In the genomic region with DNA sequence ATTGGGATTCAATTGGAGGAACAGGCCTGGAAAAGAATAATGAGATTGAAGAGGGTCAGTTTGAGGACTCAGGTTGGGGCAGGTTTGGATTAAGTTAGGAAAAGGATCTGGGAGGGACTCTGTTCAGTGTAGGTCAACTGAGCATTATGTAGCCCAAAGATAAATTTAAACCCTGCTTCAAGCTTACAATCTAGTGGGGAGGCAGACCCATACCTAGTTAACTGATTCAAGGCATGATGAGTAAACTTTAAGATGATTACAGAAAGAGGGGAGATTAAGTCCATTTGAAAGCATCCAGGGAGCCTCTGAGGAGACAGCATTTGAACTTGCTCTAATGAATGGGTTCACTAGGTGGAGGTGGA, we compare ENCODE assay signal across 11 cellular contexts. TPM values are rescaled to one million over a fixed set of nuclear protein-coding genes. Genes with fewer than 3 reads are reported as not detected.
A peak's percentile ranks its signal among the peaks of the same experiment; 100 is the strongest.
DNase-seq lines count a peak whose midpoint lies in the region; ATAC-seq, FAIRE-seq and TF ChIP-seq lines count a peak whose summit lies in the region.
"Had no signal": no experiment of that assay in that cellular context is flagged by ENCODE, and none has a peak within 500 bp of the region (broad histone marks: within the 10 kb centered on the region; RNA-seq: fewer than 3 reads in every experiment).

No MANE protein-coding gene starts in this region.

- CTCF ChIA-PET in HepG2 (lab: Yijun Ruan, JAX; ENCODE audit: low intra/inter-chr PET ratio, low total read pairs): no interaction called here

- no peak overlapping the region for H3K9ac ChIP-seq in liver (ENCODE audit: low read depth in 1 of 2, low read length in 2 of 2)
- H3K9ac ChIP-seq in HepG2 (ENCODE audit: insufficient read depth, low read depth, low read length): no peak overlapping the region

- H3K79me2 ChIP-seq in HepG2 (ENCODE audit: insufficient read depth, low read length): no peaks in the 10 kb centered on the region

- H3K4me3 ChIP-seq in liver (ENCODE audit: low read depth in 1 of 3, low read length in 3 of 3) (no peak overlapping the region), HepG2 (replicated peaks in 1 of 3; ENCODE audit: insufficient read depth in 1 of 3, low read depth in 2 of 3, low read length in 3 of 3) (no peak overlapping the region), vagina (no peak overlapping the region)

- TF ChIP-seq RAD21 in liver (IDR thresholded peaks at IDR 0.05): no peak
- TF ChIP-seq RAD21 in HepG2 (CRISPR knock-in tag; IDR thresholded peaks at IDR 0.05): no peak

- intact Hi-C loops in HepG2 (cut with micrococcal nuclease; ENCODE audit: unreplicated experiment) (loop anchor here (1.0 kb wide), 1 partner anchor 22 kb away; a partner anchor contains a TSS), vagina (cut with DNase I) (no loop called here)
- intact Hi-C loops in activated T-helper 2 cell treated with anti-CD3 and anti-CD28 coated beads, Interferon-gamma antibody, Interleukin-2, Interleukin-4, amounts not matched to agents 10 μg/mL and 5 μg/mL and 100 μg/mL, durations not matched to agents 14 hours and 24 hours and 36 hours (cut with micrococcal nuclease): loop anchor here (1.0 kb wide), 1 partner anchor 8 kb away; no protein-coding TSS in a partner anchor

- BruUV-seq in HepG2 (replicated peaks; lab: Mats Ljungman, UMichigan): no TSS peak

- H3K27ac Mint-ChIP-seq in activated T-helper 2 cell treated with anti-CD3 and anti-CD28 coated beads, Interferon-gamma antibody, Interleukin-2, Interleukin-4, amounts not matched to agents 10 μg/mL and 5 μg/mL and 100 μg/mL, durations not matched to agents 14 hours and 24 hours and 36 hours: peak overlapping the region; percentile 24
- H3K27ac Mint-ChIP-seq in mesothelial cell of epicardium: peak overlapping the region; percentile 27

- no peak for FAIRE-seq in HepG2 (lab: Jason Lieb, UNC)

- TF ChIP-seq POLR2A in HepG2 (IDR thresholded peaks at IDR 0.05; ENCODE audit: insufficient read depth in 1 of 2, low read depth in 2 of 2, low read length in 2 of 2) (no peak), vagina (IDR thresholded peaks at IDR 0.05) (no peak)

- peaks cover 64% of the 10 kb centered on the region for H3K36me3 Mint-ChIP-seq in activated T-helper 2 cell treated with anti-CD3 and anti-CD28 coated beads, Interferon-gamma antibody, Interleukin-2, Interleukin-4, amounts not matched to agents 10 μg/mL and 5 μg/mL and 100 μg/mL, durations not matched to agents 14 hours and 24 hours and 36 hours (ENCODE audit: low read depth)
- H3K36me3 Mint-ChIP-seq in mesothelial cell of epicardium: peaks cover 6% of the 10 kb centered on the region

- no peaks in the 10 kb centered on the region for H3K27me3 ChIP-seq in liver (ENCODE audit: control insufficient read depth in 4 of 4, insufficient read depth in 4 of 4, low read length in 3 of 4)
- H3K27me3 ChIP-seq in HepG2 (ENCODE audit: control insufficient read depth in 1 of 2, insufficient read depth in 2 of 2, low read length in 2 of 2): no peaks in the 10 kb centered on the region
- no peaks in the 10 kb centered on the region for H3K27me3 ChIP-seq in vagina

- TF ChIP-seq EP300 in HepG2 (IDR thresholded peaks at IDR 0.05; ENCODE audit: low read depth in 2 of 2, low read length in 2 of 2): no peak
- TF ChIP-seq EP300 in HepG2 (CRISPR knock-in tag; IDR thresholded peaks at IDR 0.05; ENCODE audit: borderline replicate concordance): no peak

- H3K4me2 ChIP-seq in HepG2 (ENCODE audit: low read depth, low read length): no peak overlapping the region

- no peaks in the 10 kb centered on the region for H3K9me3 Mint-ChIP-seq in activated T-helper 2 cell treated with anti-CD3 and anti-CD28 coated beads, Interferon-gamma antibody, Interleukin-2, Interleukin-4, amounts not matched to agents 10 μg/mL and 5 μg/mL and 100 μg/mL, durations not matched to agents 14 hours and 24 hours and 36 hours
- no peaks in the 10 kb centered on the region for H3K9me3 Mint-ChIP-seq in mesothelial cell of epicardium

- TF ChIP-seq CTCF in liver (IDR thresholded peaks at IDR 0.05; ENCODE audit: low read depth, low read length, missing input control) (no peak), HepG2 (CRISPR knock-in tag; IDR thresholded peaks at IDR 0.05) (no peak), mesothelial cell of epicardium (IDR thresholded peaks at IDR 0.05; ENCODE audit: unreplicated experiment) (no peak), vagina (IDR thresholded peaks at IDR 0.05) (no peak)

- peaks cover 0 to 22% (median 7%) of the 10 kb centered on the region in 4 donors for H3K4me1 ChIP-seq in liver (ENCODE audit: control insufficient read depth in 4 of 4, insufficient read depth in 4 of 4, low read length in 3 of 4)
- H3K4me1 ChIP-seq in HepG2 (ENCODE audit: insufficient read depth, low read length): no peaks in the 10 kb centered on the region
- H3K4me1 ChIP-seq in vagina: peaks cover 23% of the 10 kb centered on the region

- H3K27me3 Mint-ChIP-seq in activated T-helper 2 cell treated with anti-CD3 and anti-CD28 coated beads, Interferon-gamma antibody, Interleukin-2, Interleukin-4, amounts not matched to agents 10 μg/mL and 5 μg/mL and 100 μg/mL, durations not matched to agents 14 hours and 24 hours and 36 hours (ENCODE audit: low read depth): peaks cover 15% of the 10 kb centered on the region
- H3K27me3 Mint-ChIP-seq in mesothelial cell of epicardium (ENCODE audit: low read depth): no peaks in the 10 kb centered on the region

- H3K36me3 ChIP-seq in liver (ENCODE audit: control insufficient read depth in 4 of 4, insufficient read depth in 3 of 4, low read depth in 1 of 4, low read length in 3 of 4) (peaks cover 6 to 14% (median 6%) of the 10 kb centered on the region in 4 donors), HepG2 (replicated peaks in 1 of 2; ENCODE audit: control insufficient read depth in 1 of 2, insufficient read depth in 2 of 2, low read length in 2 of 2) (peaks cover 21 to 38% of the 10 kb centered on the region in 2 experiments; a peak in 4 of 5 replicates), vagina (peaks cover 0 to 31% of the 10 kb centered on the region in 2 donors)

- H2AFZ ChIP-seq in HepG2 (ENCODE audit: low read length): no peak overlapping the region

- peak overlapping the region; percentile 11 for H3K4me3 Mint-ChIP-seq in activated T-helper 2 cell treated with anti-CD3 and anti-CD28 coated beads, Interferon-gamma antibody, Interleukin-2, Interleukin-4, amounts not matched to agents 10 μg/mL and 5 μg/mL and 100 μg/mL, durations not matched to agents 14 hours and 24 hours and 36 hours (ENCODE audit: low read depth)
- H3K4me3 Mint-ChIP-seq in mesothelial cell of epicardium: no peak overlapping the region

- no peak for ATAC-seq in HepG2

- POLR2A ChIA-PET in HepG2 (lab: Yijun Ruan, JAX): no interaction called here

- in situ Hi-C loops in HepG2 (cut with HindIII; ENCODE audit: extremely low pct_ligation_motif_present, low pct_unique_long_range_greater_than_20kb): no loop called here

- H3K9me3 ChIP-seq in liver (ENCODE audit: control insufficient read depth in 4 of 4, low read length in 3 of 4): no peaks in the 10 kb centered on the region
- H3K9me3 ChIP-seq in HepG2 (ENCODE audit: low read length): no peaks in the 10 kb centered on the region
- H3K9me3 ChIP-seq in vagina: no peaks in the 10 kb centered on the region

- H3K4me1 Mint-ChIP-seq in activated T-helper 2 cell treated with anti-CD3 and anti-CD28 coated beads, Interferon-gamma antibody, Interleukin-2, Interleukin-4, amounts not matched to agents 10 μg/mL and 5 μg/mL and 100 μg/mL, durations not matched to agents 14 hours and 24 hours and 36 hours (ENCODE audit: low read depth): peaks cover 65% of the 10 kb centered on the region
- H3K4me1 Mint-ChIP-seq in mesothelial cell of epicardium: no peaks in the 10 kb centered on the region

- no peak for DNase-seq in HepG2 (ENCODE audit: low spot score)
- no peak for DNase-seq in activated T-helper 2 cell treated with anti-CD3 and anti-CD28 coated beads, Interferon-gamma antibody, Interleukin-2, Interleukin-4, amounts not matched to agents 10 μg/mL and 5 μg/mL and 100 μg/mL, durations not matched to agents 14 hours and 24 hours and 36 hours (ENCODE audit: low spot score)
- DNase-seq in mesothelial cell of epicardium (ENCODE audit: low spot score in 2 of 2, unreplicated experiment in 2 of 2): no peak
- DNase-seq in vagina (ENCODE audit: extremely low spot score in 2 of 2): no peak
- no peak for DNase-seq in RPMI8226
- DNase-seq in SIG-M5 (lab: John Stamatoyannopoulos, UW): no peak
- no peak for DNase-seq in NCI-H82 treated with DMSO at 0.1 percent for 48 hours (lab: John Stamatoyannopoulos, UW; ENCODE audit: unreplicated experiment)
- DNase-seq: GOT3, NCI-H2171 treated with DMSO at 0.1 percent for 48 hours had no signal

- H4K20me1 ChIP-seq in HepG2 (ENCODE audit: insufficient read depth, low read length): no peaks in the 10 kb centered on the region

- H3K27ac ChIP-seq in liver (ENCODE audit: low read depth in 1 of 2, low read length in 2 of 2) (peak overlapping the region; percentile 2 to 84), HepG2 (ENCODE audit: extremely low read length, insufficient read depth, low read length) (no peak overlapping the region), vagina (peak overlapping the region; percentile 18)

RNA-seq across cellular contexts. Expression of a gene that starts 11.4 kb away (rescaled TPM):
- total RNA-seq in liver (not detected), HepG2 (2016; rRNA removed; fragmentation: Illumina TruSeq; extraction: Trizol) (not detected in 2 replicates), mesothelial cell of epicardium (0.16 to 0.18 TPM in 2 of 3 replicates, not detected in the other), vagina (not detected)
- polyA plus RNA-seq in liver (under 1 TPM in 1 of 2 donors, not detected in 1; 0.05 TPM), HepG2 (2011; rRNA removed) (0.09 TPM in 1 of 2 replicates, not detected in the other)
- total RNA-seq in HepG2 (2016; cell fraction: cytosol; rRNA removed; fragmentation: Illumina TruSeq; extraction: Trizol; ENCODE audit: low read depth): not detected in 2 replicates
- total RNA-seq in HepG2 (2016; cell fraction: insoluble cytoplasmic fraction; rRNA removed; fragmentation: Illumina TruSeq; extraction: Trizol): not detected in 2 replicates
- total RNA-seq in HepG2 (2016; cell fraction: membrane; rRNA removed; fragmentation: Illumina TruSeq; extraction: Trizol): not detected in 2 replicates
- total RNA-seq in HepG2 (2016; cell fraction: nucleus; rRNA removed; fragmentation: Illumina TruSeq; extraction: Trizol): not detected in 2 replicates
- 0.04 TPM in 1 of 2 replicates, not detected in the other for polyA plus RNA-seq in HepG2 (2011; cell fraction: cytosol; rRNA removed)
- polyA plus RNA-seq in HepG2 (2011; cell fraction: nucleus; rRNA removed): 0.09 TPM in 1 of 2 replicates, not detected in the other
- polyA plus RNA-seq in HepG2 (2012): 0.09 TPM in 1 of 2 replicates, not detected in the other
- not detected in 2 replicates for polyA plus RNA-seq in HepG2 (2016; cell fraction: cytosol; fragmentation: Illumina TruSeq; extraction: Trizol; ENCODE audit: low read depth)
- polyA plus RNA-seq in HepG2 (2016; cell fraction: insoluble cytoplasmic fraction; fragmentation: Illumina TruSeq; extraction: Trizol; ENCODE audit: low read depth): not detected in 2 replicates
- polyA plus RNA-seq in HepG2 (2016; cell fraction: membrane; fragmentation: Illumina TruSeq; extraction: Trizol; ENCODE audit: low read depth): not detected in 2 replicates
- polyA plus RNA-seq in HepG2 (2016; cell fraction: nucleus; fragmentation: Illumina TruSeq; extraction: Trizol; ENCODE audit: insufficient read depth, low read depth): not detected in 2 replicates
- not detected in 2 replicates for polyA minus RNA-seq in HepG2 (2011; rRNA and poly(A)+ RNA removed; ENCODE audit: low replicate concordance)
- polyA minus RNA-seq in HepG2 (2011; cell fraction: cytosol; rRNA and poly(A)+ RNA removed): not detected in 2 replicates
- polyA minus RNA-seq in HepG2 (2011; cell fraction: nucleus; rRNA and poly(A)+ RNA removed): not detected in 2 replicates
- total RNA-seq in activated T-helper 2 cell treated with anti-CD3 and anti-CD28 coated beads, Interferon-gamma antibody, Interleukin-2, Interleukin-4, amounts not matched to agents 10 μg/mL and 5 μg/mL and 100 μg/mL, durations not matched to agents 14 hours and 24 hours and 36 hours: 293 and 308 TPM in 2 replicates
- total RNA-seq: Calu3 had no signal

RNA-seq across cellular contexts. Expression of a gene that starts 13.3 kb away (rescaled TPM):
- total RNA-seq in liver: 1 to 10 TPM; 6.7 to 8.0 TPM
- polyA plus RNA-seq in liver: 1 to 10 TPM; 3.3 to 9.6 TPM
- total RNA-seq in HepG2 (2016; rRNA removed; fragmentation: Illumina TruSeq; extraction: Trizol): 13.9 and 19.5 TPM in 2 replicates
- total RNA-seq in HepG2 (2016; cell fraction: cytosol; rRNA removed; fragmentation: Illumina TruSeq; extraction: Trizol; ENCODE audit: low read depth): 18.2 and 19.6 TPM in 2 replicates
- total RNA-seq in HepG2 (2016; cell fraction: insoluble cytoplasmic fraction; rRNA removed; fragmentation: Illumina TruSeq; extraction: Trizol): 16.9 and 19.7 TPM in 2 replicates
- 24.8 and 27.5 TPM in 2 replicates for total RNA-seq in HepG2 (2016; cell fraction: membrane; rRNA removed; fragmentation: Illumina TruSeq; extraction: Trizol)
- 11.6 and 12.4 TPM in 2 replicates for total RNA-seq in HepG2 (2016; cell fraction: nucleus; rRNA removed; fragmentation: Illumina TruSeq; extraction: Trizol)
- 9.7 and 13.7 TPM in 2 replicates for polyA plus RNA-seq in HepG2 (2011; rRNA removed)
- polyA plus RNA-seq in HepG2 (2011; cell fraction: cytosol; rRNA removed): 13.1 and 20.6 TPM in 2 replicates
- polyA plus RNA-seq in HepG2 (2011; cell fraction: nucleus; rRNA removed): 18.8 and 23.1 TPM in 2 replicates
- 11.6 and 15.0 TPM in 2 replicates for polyA plus RNA-seq in HepG2 (2012)
- 19.6 and 20.1 TPM in 2 replicates for polyA plus RNA-seq in HepG2 (2016; cell fraction: cytosol; fragmentation: Illumina TruSeq; extraction: Trizol; ENCODE audit: low read depth)
- 16.2 and 18.3 TPM in 2 replicates for polyA plus RNA-seq in HepG2 (2016; cell fraction: insoluble cytoplasmic fraction; fragmentation: Illumina TruSeq; extraction: Trizol; ENCODE audit: low read depth)
- 21.4 and 23.3 TPM in 2 replicates for polyA plus RNA-seq in HepG2 (2016; cell fraction: membrane; fragmentation: Illumina TruSeq; extraction: Trizol; ENCODE audit: low read depth)
- polyA plus RNA-seq in HepG2 (2016; cell fraction: nucleus; fragmentation: Illumina TruSeq; extraction: Trizol; ENCODE audit: insufficient read depth, low read depth): 16.4 and 17.5 TPM in 2 replicates
- polyA minus RNA-seq in HepG2 (2011; rRNA and poly(A)+ RNA removed; ENCODE audit: low replicate concordance): 7.5 and 37.6 TPM in 2 replicates
- 9.1 and 9.4 TPM in 2 replicates for polyA minus RNA-seq in HepG2 (2011; cell fraction: cytosol; rRNA and poly(A)+ RNA removed)
- 8.3 and 8.9 TPM in 2 replicates for polyA minus RNA-seq in HepG2 (2011; cell fraction: nucleus; rRNA and poly(A)+ RNA removed)
- 15.7 and 17.6 TPM in 2 replicates for total RNA-seq in activated T-helper 2 cell treated with anti-CD3 and anti-CD28 coated beads, Interferon-gamma antibody, Interleukin-2, Interleukin-4, amounts not matched to agents 10 μg/mL and 5 μg/mL and 100 μg/mL, durations not matched to agents 14 hours and 24 hours and 36 hours
- total RNA-seq in mesothelial cell of epicardium: 27.7 to 28.2 TPM (median 28.1 TPM) in 3 replicates
- total RNA-seq in vagina: 14.2 TPM

RNA-seq across cellular contexts. Expression of a gene that starts 14.3 kb away (rescaled TPM):
- total RNA-seq in liver: under 1 TPM; 0.14 to 0.17 TPM
- polyA plus RNA-seq in liver: under 1 TPM; 0.35 to 0.36 TPM
- total RNA-seq in HepG2 (2016; rRNA removed; fragmentation: Illumina TruSeq; extraction: Trizol): 0.27 TPM in 1 of 2 replicates, not detected in the other
- not detected in 2 replicates for total RNA-seq in HepG2 (2016; cell fraction: cytosol; rRNA removed; fragmentation: Illumina TruSeq; extraction: Trizol; ENCODE audit: low read depth)
- total RNA-seq in HepG2 (2016; cell fraction: insoluble cytoplasmic fraction; rRNA removed; fragmentation: Illumina TruSeq; extraction: Trizol): 0.25 and 0.35 TPM in 2 replicates
- total RNA-seq in HepG2 (2016; cell fraction: membrane; rRNA removed; fragmentation: Illumina TruSeq; extraction: Trizol): 0.15 TPM in 1 of 2 replicates, not detected in the other
- 0.50 TPM in 1 of 2 replicates, not detected in the other for total RNA-seq in HepG2 (2016; cell fraction: nucleus; rRNA removed; fragmentation: Illumina TruSeq; extraction: Trizol)
- 0.83 and 1.2 TPM in 2 replicates for polyA plus RNA-seq in HepG2 (2011; rRNA removed)
- polyA plus RNA-seq in HepG2 (2011; cell fraction: cytosol; rRNA removed): 0.35 and 0.47 TPM in 2 replicates
- 1.1 and 2.1 TPM in 2 replicates for polyA plus RNA-seq in HepG2 (2011; cell fraction: nucleus; rRNA removed)
- polyA plus RNA-seq in HepG2 (2012): 0.87 and 1.0 TPM in 2 replicates
- polyA plus RNA-seq in HepG2 (2016; cell fraction: cytosol; fragmentation: Illumina TruSeq; extraction: Trizol; ENCODE audit: low read depth): 0.10 and 0.18 TPM in 2 replicates
- polyA plus RNA-seq in HepG2 (2016; cell fraction: insoluble cytoplasmic fraction; fragmentation: Illumina TruSeq; extraction: Trizol; ENCODE audit: low read depth): 0.52 and 0.60 TPM in 2 replicates
- polyA plus RNA-seq in HepG2 (2016; cell fraction: membrane; fragmentation: Illumina TruSeq; extraction: Trizol; ENCODE audit: low read depth): 0.19 and 0.40 TPM in 2 replicates
- 0.81 and 0.89 TPM in 2 replicates for polyA plus RNA-seq in HepG2 (2016; cell fraction: nucleus; fragmentation: Illumina TruSeq; extraction: Trizol; ENCODE audit: insufficient read depth, low read depth)
- polyA minus RNA-seq in HepG2 (2011; rRNA and poly(A)+ RNA removed; ENCODE audit: low replicate concordance): 0.19 TPM in 1 of 2 replicates, not detected in the other
- not detected in 2 replicates for polyA minus RNA-seq in HepG2 (2011; cell fraction: cytosol; rRNA and poly(A)+ RNA removed)
- 0.52 and 1.2 TPM in 2 replicates for polyA minus RNA-seq in HepG2 (2011; cell fraction: nucleus; rRNA and poly(A)+ RNA removed)
- 0.69 and 0.82 TPM in 2 replicates for total RNA-seq in activated T-helper 2 cell treated with anti-CD3 and anti-CD28 coated beads, Interferon-gamma antibody, Interleukin-2, Interleukin-4, amounts not matched to agents 10 μg/mL and 5 μg/mL and 100 μg/mL, durations not matched to agents 14 hours and 24 hours and 36 hours
- 2.2 to 2.7 TPM (median 2.5 TPM) in 3 replicates for total RNA-seq in mesothelial cell of epicardium
- 5.4 TPM for total RNA-seq in vagina

RNA-seq across cellular contexts. Expression of a gene that starts 14.7 kb away (rescaled TPM):
- total RNA-seq in liver (under 1 TPM; 0.19 to 0.42 TPM), HepG2 (2016; rRNA removed; fragmentation: Illumina TruSeq; extraction: Trizol) (not detected in 2 replicates), mesothelial cell of epicardium (0.52 to 0.60 TPM (median 0.60 TPM) in 3 replicates), vagina (not detected)
- polyA plus RNA-seq in liver (under 1 TPM in 1 of 2 donors, not detected in 1; 0.06 TPM), HepG2 (2011; rRNA removed) (not detected in 2 replicates)
- not detected in 2 replicates for total RNA-seq in HepG2 (2016; cell fraction: cytosol; rRNA removed; fragmentation: Illumina TruSeq; extraction: Trizol; ENCODE audit: low read depth)
- total RNA-seq in HepG2 (2016; cell fraction: insoluble cytoplasmic fraction; rRNA removed; fragmentation: Illumina TruSeq; extraction: Trizol): 0.09 and 0.10 TPM in 2 replicates
- 0.15 TPM in 1 of 2 replicates, not detected in the other for total RNA-seq in HepG2 (2016; cell fraction: membrane; rRNA removed; fragmentation: Illumina TruSeq; extraction: Trizol)
- total RNA-seq in HepG2 (2016; cell fraction: nucleus; rRNA removed; fragmentation: Illumina TruSeq; extraction: Trizol): not detected in 2 replicates
- not detected in 2 replicates for polyA plus RNA-seq in HepG2 (2011; cell fraction: cytosol; rRNA removed)
- not detected in 2 replicates for polyA plus RNA-seq in HepG2 (2011; cell fraction: nucleus; rRNA removed)
- not detected in 2 replicates for polyA plus RNA-seq in HepG2 (2012)
- not detected in 2 replicates for polyA plus RNA-seq in HepG2 (2016; cell fraction: cytosol; fragmentation: Illumina TruSeq; extraction: Trizol; ENCODE audit: low read depth)
- polyA plus RNA-seq in HepG2 (2016; cell fraction: insoluble cytoplasmic fraction; fragmentation: Illumina TruSeq; extraction: Trizol; ENCODE audit: low read depth): not detected in 2 replicates
- not detected in 2 replicates for polyA plus RNA-seq in HepG2 (2016; cell fraction: membrane; fragmentation: Illumina TruSeq; extraction: Trizol; ENCODE audit: low read depth)
- polyA plus RNA-seq in HepG2 (2016; cell fraction: nucleus; fragmentation: Illumina TruSeq; extraction: Trizol; ENCODE audit: insufficient read depth, low read depth): 0.28 TPM in 1 of 2 replicates, not detected in the other
- 0.26 TPM in 1 of 2 replicates, not detected in the other for polyA minus RNA-seq in HepG2 (2011; rRNA and poly(A)+ RNA removed; ENCODE audit: low replicate concordance)
- polyA minus RNA-seq in HepG2 (2011; cell fraction: cytosol; rRNA and poly(A)+ RNA removed): not detected in 2 replicates
- not detected in 2 replicates for polyA minus RNA-seq in HepG2 (2011; cell fraction: nucleus; rRNA and poly(A)+ RNA removed)
- 94.4 and 96.8 TPM in 2 replicates for total RNA-seq in activated T-helper 2 cell treated with anti-CD3 and anti-CD28 coated beads, Interferon-gamma antibody, Interleukin-2, Interleukin-4, amounts not matched to agents 10 μg/mL and 5 μg/mL and 100 μg/mL, durations not matched to agents 14 hours and 24 hours and 36 hours

RNA-seq across cellular contexts. Expression of a gene that starts 18.9 kb away (rescaled TPM):
- total RNA-seq in liver: 100 to 1,000 TPM; 151 to 254 TPM
- polyA plus RNA-seq in liver: 100 to 1,000 TPM in 1 of 2 donors, 10 to 100 TPM in 1; 75.0 to 120 TPM
- total RNA-seq in HepG2 (2016; rRNA removed; fragmentation: Illumina TruSeq; extraction: Trizol): 570 and 737 TPM in 2 replicates
- total RNA-seq in HepG2 (2016; cell fraction: cytosol; rRNA removed; fragmentation: Illumina TruSeq; extraction: Trizol; ENCODE audit: low read depth): 100 and 118 TPM in 2 replicates
- total RNA-seq in HepG2 (2016; cell fraction: insoluble cytoplasmic fraction; rRNA removed; fragmentation: Illumina TruSeq; extraction: Trizol): 551 and 741 TPM in 2 replicates
- 185 and 202 TPM in 2 replicates for total RNA-seq in HepG2 (2016; cell fraction: membrane; rRNA removed; fragmentation: Illumina TruSeq; extraction: Trizol)
- 358 and 385 TPM in 2 replicates for total RNA-seq in HepG2 (2016; cell fraction: nucleus; rRNA removed; fragmentation: Illumina TruSeq; extraction: Trizol)
- 650 and 678 TPM in 2 replicates for polyA plus RNA-seq in HepG2 (2011; rRNA removed)
- polyA plus RNA-seq in HepG2 (2011; cell fraction: cytosol; rRNA removed): 412 and 551 TPM in 2 replicates
- 1,695 and 1,727 TPM in 2 replicates for polyA plus RNA-seq in HepG2 (2011; cell fraction: nucleus; rRNA removed)
- 442 and 447 TPM in 2 replicates for polyA plus RNA-seq in HepG2 (2012)
- polyA plus RNA-seq in HepG2 (2016; cell fraction: cytosol; fragmentation: Illumina TruSeq; extraction: Trizol; ENCODE audit: low read depth): 114 and 121 TPM in 2 replicates
- 480 and 493 TPM in 2 replicates for polyA plus RNA-seq in HepG2 (2016; cell fraction: insoluble cytoplasmic fraction; fragmentation: Illumina TruSeq; extraction: Trizol; ENCODE audit: low read depth)
- 169 and 185 TPM in 2 replicates for polyA plus RNA-seq in HepG2 (2016; cell fraction: membrane; fragmentation: Illumina TruSeq; extraction: Trizol; ENCODE audit: low read depth)
- polyA plus RNA-seq in HepG2 (2016; cell fraction: nucleus; fragmentation: Illumina TruSeq; extraction: Trizol; ENCODE audit: insufficient read depth, low read depth): 1,220 and 1,229 TPM in 2 replicates
- polyA minus RNA-seq in HepG2 (2011; rRNA and poly(A)+ RNA removed; ENCODE audit: low replicate concordance): 1,218 and 1,293 TPM in 2 replicates
- 205 and 230 TPM in 2 replicates for polyA minus RNA-seq in HepG2 (2011; cell fraction: cytosol; rRNA and poly(A)+ RNA removed)
- polyA minus RNA-seq in HepG2 (2011; cell fraction: nucleus; rRNA and poly(A)+ RNA removed): 632 and 651 TPM in 2 replicates
- 579 and 583 TPM in 2 replicates for total RNA-seq in activated T-helper 2 cell treated with anti-CD3 and anti-CD28 coated beads, Interferon-gamma antibody, Interleukin-2, Interleukin-4, amounts not matched to agents 10 μg/mL and 5 μg/mL and 100 μg/mL, durations not matched to agents 14 hours and 24 hours and 36 hours
- 635 to 649 TPM (median 647 TPM) in 3 replicates for total RNA-seq in mesothelial cell of epicardium
- 299 TPM for total RNA-seq in vagina

Comparison
In these comparisons a context has a peak if more than half of its experiments do, and no peak if none do; other contexts are left out.
1. RNA of a gene that starts 11.4 kb away (total RNA-seq): 293 to 308 TPM in activated T-helper 2 cell treated with anti-CD3 and anti-CD28 coated beads, Interferon-gamma antibody, Interleukin-2, Interleukin-4, amounts not matched to agents 10 μg/mL and 5 μg/mL and 100 μg/mL, durations not matched to agents 14 hours and 24 hours and 36 hours; 0.16 to 0.18 TPM in mesothelial cell of epicardium, not detected in liver, not detected in HepG2 and not detected in vagina (single experiment); every median in the first group is over 100 times any median in the second.